ENCODE assay signal across 1 cellular context in genomic region chr10:62806246-62806645, GRCh38.
TF ChIP-seq lines count a peak whose summit lies in the region.

No MANE protein-coding gene starts in this region.

TF ChIP-seq in HepG2, 621 proteins besides CTCF, POLR2A, EP300 and RAD21:
- TF ChIP-seq SMYD3 (CRISPR knock-in tag; IDR thresholded peaks at IDR 0.05) (no peak), SRSF9 (IDR thresholded peaks at IDR 0.05; ENCODE audit: borderline replicate concordance, insufficient read depth, low read depth, low read length, poor library complexity, severe bottlenecking) (no peak), CSRNP2 (CRISPR knock-in tag; conservative IDR thresholded peaks at IDR 0.05; ENCODE audit: low read depth) (no peak), IKZF5 (CRISPR knock-in tag; IDR thresholded peaks at IDR 0.05) (no peak)
